Comparison of ENCODE assay signal across 1 cellular context in genomic region chr6:110873981-110874879, GRCh38.
TF ChIP-seq lines count a peak whose summit lies in the region.

AMD1 (plus strand) TSS chr6:110874785; CDS start chr6:110875106, 321 bp downstream.

TF ChIP-seq in HepG2, 621 proteins besides CTCF, POLR2A, EP300 and RAD21 (continued from another document and continues in another):
- TF ChIP-seq NR0B2 (CRISPR knock-in tag; IDR thresholded peaks at IDR 0.05), result no peak
- no peak for TF ChIP-seq NONO (IDR thresholded peaks at IDR 0.05)
- TF ChIP-seq NONO (CRISPR knock-in tag; conservative IDR thresholded peaks at IDR 0.05), result peak; percentile 56; the same call in 1 of the 2 replicates
- peak; percentile 76; the same call in 1 of the 2 replicates for TF ChIP-seq ZNF350 (CRISPR knock-in tag; IDR thresholded peaks at IDR 0.05; ENCODE audit: borderline replicate concordance, low read depth)
- no peak for TF ChIP-seq ZIK1 (CRISPR knock-in tag; IDR thresholded peaks at IDR 0.05; ENCODE audit: borderline replicate concordance, low read depth)
- no peak for TF ChIP-seq ZNF24 (IDR thresholded peaks at IDR 0.05)
- no peak; the same call in 1 of the 2 replicates for TF ChIP-seq ZNF101 (CRISPR knock-in tag; IDR thresholded peaks at IDR 0.05; ENCODE audit: borderline replicate concordance, low read depth)
- no peak for TF ChIP-seq ZNF18 (CRISPR knock-in tag; IDR thresholded peaks at IDR 0.05; ENCODE audit: insufficient replicate concordance)
- TF ChIP-seq, protein P1, sequence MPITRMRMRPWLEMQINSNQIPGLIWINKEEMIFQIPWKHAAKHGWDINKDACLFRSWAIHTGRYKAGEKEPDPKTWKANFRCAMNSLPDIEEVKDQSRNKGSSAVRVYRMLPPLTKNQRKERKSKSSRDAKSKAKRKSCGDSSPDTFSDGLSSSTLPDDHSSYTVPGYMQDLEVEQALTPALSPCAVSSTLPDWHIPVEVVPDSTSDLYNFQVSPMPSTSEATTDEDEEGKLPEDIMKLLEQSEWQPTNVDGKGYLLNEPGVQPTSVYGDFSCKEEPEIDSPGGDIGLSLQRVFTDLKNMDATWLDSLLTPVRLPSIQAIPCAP (CRISPR knock-in tag; IDR thresholded peaks at IDR 0.05; ENCODE audit: low read depth), result no peak
- TF ChIP-seq ZNF597 (CRISPR knock-in tag; IDR thresholded peaks at IDR 0.05), result no peak
- peak; percentile 69; the same call in 1 of the 2 replicates for TF ChIP-seq SMAD1 (CRISPR knock-in tag; IDR thresholded peaks at IDR 0.05; ENCODE audit: borderline replicate concordance, low read depth)
- no peak; the same call in 1 of the 2 replicates for TF ChIP-seq ZNF503 (CRISPR knock-in tag; IDR thresholded peaks at IDR 0.05)
- TF ChIP-seq, protein P2, sequence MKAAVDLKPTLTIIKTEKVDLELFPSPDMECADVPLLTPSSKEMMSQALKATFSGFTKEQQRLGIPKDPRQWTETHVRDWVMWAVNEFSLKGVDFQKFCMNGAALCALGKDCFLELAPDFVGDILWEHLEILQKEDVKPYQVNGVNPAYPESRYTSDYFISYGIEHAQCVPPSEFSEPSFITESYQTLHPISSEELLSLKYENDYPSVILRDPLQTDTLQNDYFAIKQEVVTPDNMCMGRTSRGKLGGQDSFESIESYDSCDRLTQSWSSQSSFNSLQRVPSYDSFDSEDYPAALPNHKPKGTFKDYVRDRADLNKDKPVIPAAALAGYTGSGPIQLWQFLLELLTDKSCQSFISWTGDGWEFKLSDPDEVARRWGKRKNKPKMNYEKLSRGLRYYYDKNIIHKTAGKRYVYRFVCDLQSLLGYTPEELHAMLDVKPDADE (CRISPR knock-in tag; IDR thresholded peaks at IDR 0.05), result no peak
- peak; percentile 68 for TF ChIP-seq SP4 (CRISPR knock-in tag; IDR thresholded peaks at IDR 0.05)
- no peak for TF ChIP-seq SMARCE1 (IDR thresholded peaks at IDR 0.05; ENCODE audit: borderline replicate concordance)
- peak; percentile 67 for TF ChIP-seq U2AF1 (optimal IDR thresholded peaks at IDR 0.05; ENCODE audit: low read depth, low read length)
- TF ChIP-seq, protein P3, sequence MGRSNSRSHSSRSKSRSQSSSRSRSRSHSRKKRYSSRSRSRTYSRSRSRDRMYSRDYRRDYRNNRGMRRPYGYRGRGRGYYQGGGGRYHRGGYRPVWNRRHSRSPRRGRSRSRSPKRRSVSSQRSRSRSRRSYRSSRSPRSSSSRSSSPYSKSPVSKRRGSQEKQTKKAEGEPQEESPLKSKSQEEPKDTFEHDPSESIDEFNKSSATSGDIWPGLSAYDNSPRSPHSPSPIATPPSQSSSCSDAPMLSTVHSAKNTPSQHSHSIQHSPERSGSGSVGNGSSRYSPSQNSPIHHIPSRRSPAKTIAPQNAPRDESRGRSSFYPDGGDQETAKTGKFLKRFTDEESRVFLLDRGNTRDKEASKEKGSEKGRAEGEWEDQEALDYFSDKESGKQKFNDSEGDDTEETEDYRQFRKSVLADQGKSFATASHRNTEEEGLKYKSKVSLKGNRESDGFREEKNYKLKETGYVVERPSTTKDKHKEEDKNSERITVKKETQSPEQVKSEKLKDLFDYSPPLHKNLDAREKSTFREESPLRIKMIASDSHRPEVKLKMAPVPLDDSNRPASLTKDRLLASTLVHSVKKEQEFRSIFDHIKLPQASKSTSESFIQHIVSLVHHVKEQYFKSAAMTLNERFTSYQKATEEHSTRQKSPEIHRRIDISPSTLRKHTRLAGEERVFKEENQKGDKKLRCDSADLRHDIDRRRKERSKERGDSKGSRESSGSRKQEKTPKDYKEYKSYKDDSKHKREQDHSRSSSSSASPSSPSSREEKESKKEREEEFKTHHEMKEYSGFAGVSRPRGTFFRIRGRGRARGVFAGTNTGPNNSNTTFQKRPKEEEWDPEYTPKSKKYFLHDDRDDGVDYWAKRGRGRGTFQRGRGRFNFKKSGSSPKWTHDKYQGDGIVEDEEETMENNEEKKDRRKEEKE (IDR thresholded peaks at IDR 0.05), result no peak
- no peak for TF ChIP-seq GPN1 (CRISPR knock-in tag; IDR thresholded peaks at IDR 0.05; ENCODE audit: borderline replicate concordance)
- TF ChIP-seq ZNF30 (CRISPR knock-in tag; IDR thresholded peaks at IDR 0.05), result no peak
- TF ChIP-seq HMGXB4 (CRISPR knock-in tag; IDR thresholded peaks at IDR 0.05; ENCODE audit: borderline replicate concordance in 1 of 2, low read depth in 1 of 2), result peak; percentile 63 to 78; a peak in 1 of 4 replicates
- TF ChIP-seq ZNF567 (CRISPR knock-in tag; IDR thresholded peaks at IDR 0.05; ENCODE audit: borderline replicate concordance), result peak; percentile 42; the same call in 1 of the 2 replicates
- no peak for TF ChIP-seq FLYWCH1 (CRISPR knock-in tag; IDR thresholded peaks at IDR 0.05)
- TF ChIP-seq ISX (CRISPR knock-in tag; conservative IDR thresholded peaks at IDR 0.05), result 0 out of 2 replicates have a peak, but pooled peaks have one; percentile 44
- TF ChIP-seq RFX1 (IDR thresholded peaks at IDR 0.05), result no peak
- TF ChIP-seq ZNF121 (CRISPR knock-in tag; IDR thresholded peaks at IDR 0.05), result no peak
- no peak for TF ChIP-seq NCOR1 (IDR thresholded peaks at IDR 0.05; ENCODE audit: borderline replicate concordance, low read length)
- TF ChIP-seq ZFP82 (CRISPR knock-in tag; IDR thresholded peaks at IDR 0.05; ENCODE audit: borderline replicate concordance), result peak; percentile 12; the same call in 1 of the 2 replicates
- TF ChIP-seq CEBPB (IDR thresholded peaks at IDR 0.05; ENCODE audit: borderline replicate concordance, low read depth, low read length), result no peak
- TF ChIP-seq PLSCR1 (CRISPR knock-in tag; IDR thresholded peaks at IDR 0.05; ENCODE audit: borderline replicate concordance), result no peak
- peak; percentile 21; the same call in 1 of the 2 replicates for TF ChIP-seq CEBPG (CRISPR knock-in tag; IDR thresholded peaks at IDR 0.05)
- peak; percentile 96 for TF ChIP-seq GTF2F1 (IDR thresholded peaks at IDR 0.05; ENCODE audit: low read length)
- TF ChIP-seq PRPF4 (IDR thresholded peaks at IDR 0.05; ENCODE audit: low read depth, low read length, poor library complexity, severe bottlenecking), result no peak
- peak; percentile 81 for TF ChIP-seq ELF3 (CRISPR knock-in tag; IDR thresholded peaks at IDR 0.05)
- peak; percentile 54 for TF ChIP-seq ARID5B (CRISPR knock-in tag; IDR thresholded peaks at IDR 0.05)
